1 cellular context compared by ENCODE assay signal in the genomic region with DNA sequence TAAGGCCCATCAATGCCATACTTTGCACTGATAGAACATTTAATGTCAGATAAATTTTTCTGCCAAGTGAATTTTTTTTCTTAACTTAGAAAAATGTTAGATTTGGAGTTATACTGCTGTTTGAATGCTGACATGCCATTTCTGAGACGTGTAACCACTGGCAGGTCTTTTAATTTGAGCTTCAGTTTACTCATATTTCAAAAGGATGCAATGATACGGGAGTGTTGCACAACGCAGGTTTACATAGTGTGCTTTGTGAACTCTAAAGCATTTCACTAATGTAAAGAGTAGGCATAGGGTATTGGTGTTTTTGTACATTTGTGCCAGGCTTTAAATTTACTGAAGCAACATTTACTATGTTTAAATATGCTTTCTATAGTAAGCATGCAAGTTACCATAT.
TF ChIP-seq lines count a peak whose summit lies in the region.

No MANE protein-coding gene starts in this region.

TF ChIP-seq in HepG2, 621 proteins besides CTCF, POLR2A, EP300 and RAD21 (continued from another document and continues in another):
- no peak for TF ChIP-seq ZNF20 (CRISPR knock-in tag; IDR thresholded peaks at IDR 0.05)
- TF ChIP-seq CAMTA2 (CRISPR knock-in tag; IDR thresholded peaks at IDR 0.05; ENCODE audit: borderline replicate concordance), result no peak
- no peak for TF ChIP-seq GTF3A (CRISPR knock-in tag; conservative IDR thresholded peaks at IDR 0.05)
- no peak for TF ChIP-seq ZNF674 (CRISPR knock-in tag; IDR thresholded peaks at IDR 0.05; ENCODE audit: low read depth)
- TF ChIP-seq ZNF207 (IDR thresholded peaks at IDR 0.05; ENCODE audit: borderline replicate concordance), result no peak
- TF ChIP-seq HNF4A (CRISPR knock-in tag; IDR thresholded peaks at IDR 0.05), result peak; percentile 54
- TF ChIP-seq, protein P1, sequence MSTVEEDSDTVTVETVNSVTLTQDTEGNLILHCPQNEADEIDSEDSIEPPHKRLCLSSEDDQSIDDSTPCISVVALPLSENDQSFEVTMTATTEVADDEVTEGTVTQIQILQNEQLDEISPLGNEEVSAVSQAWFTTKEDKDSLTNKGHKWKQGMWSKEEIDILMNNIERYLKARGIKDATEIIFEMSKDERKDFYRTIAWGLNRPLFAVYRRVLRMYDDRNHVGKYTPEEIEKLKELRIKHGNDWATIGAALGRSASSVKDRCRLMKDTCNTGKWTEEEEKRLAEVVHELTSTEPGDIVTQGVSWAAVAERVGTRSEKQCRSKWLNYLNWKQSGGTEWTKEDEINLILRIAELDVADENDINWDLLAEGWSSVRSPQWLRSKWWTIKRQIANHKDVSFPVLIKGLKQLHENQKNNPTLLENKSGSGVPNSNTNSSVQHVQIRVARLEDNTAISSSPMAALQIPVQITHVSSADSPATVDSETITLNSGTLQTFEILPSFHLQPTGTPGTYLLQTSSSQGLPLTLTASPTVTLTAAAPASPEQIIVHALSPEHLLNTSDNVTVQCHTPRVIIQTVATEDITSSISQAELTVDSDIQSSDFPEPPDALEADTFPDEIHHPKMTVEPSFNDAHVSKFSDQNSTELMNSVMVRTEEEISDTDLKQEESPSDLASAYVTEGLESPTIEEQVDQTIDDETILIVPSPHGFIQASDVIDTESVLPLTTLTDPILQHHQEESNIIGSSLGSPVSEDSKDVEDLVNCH (CRISPR knock-in tag; IDR thresholded peaks at IDR 0.05), result no peak
- TF ChIP-seq ARNT2 (CRISPR knock-in tag; IDR thresholded peaks at IDR 0.05; ENCODE audit: low read depth), result no peak
- TF ChIP-seq, protein P2, sequence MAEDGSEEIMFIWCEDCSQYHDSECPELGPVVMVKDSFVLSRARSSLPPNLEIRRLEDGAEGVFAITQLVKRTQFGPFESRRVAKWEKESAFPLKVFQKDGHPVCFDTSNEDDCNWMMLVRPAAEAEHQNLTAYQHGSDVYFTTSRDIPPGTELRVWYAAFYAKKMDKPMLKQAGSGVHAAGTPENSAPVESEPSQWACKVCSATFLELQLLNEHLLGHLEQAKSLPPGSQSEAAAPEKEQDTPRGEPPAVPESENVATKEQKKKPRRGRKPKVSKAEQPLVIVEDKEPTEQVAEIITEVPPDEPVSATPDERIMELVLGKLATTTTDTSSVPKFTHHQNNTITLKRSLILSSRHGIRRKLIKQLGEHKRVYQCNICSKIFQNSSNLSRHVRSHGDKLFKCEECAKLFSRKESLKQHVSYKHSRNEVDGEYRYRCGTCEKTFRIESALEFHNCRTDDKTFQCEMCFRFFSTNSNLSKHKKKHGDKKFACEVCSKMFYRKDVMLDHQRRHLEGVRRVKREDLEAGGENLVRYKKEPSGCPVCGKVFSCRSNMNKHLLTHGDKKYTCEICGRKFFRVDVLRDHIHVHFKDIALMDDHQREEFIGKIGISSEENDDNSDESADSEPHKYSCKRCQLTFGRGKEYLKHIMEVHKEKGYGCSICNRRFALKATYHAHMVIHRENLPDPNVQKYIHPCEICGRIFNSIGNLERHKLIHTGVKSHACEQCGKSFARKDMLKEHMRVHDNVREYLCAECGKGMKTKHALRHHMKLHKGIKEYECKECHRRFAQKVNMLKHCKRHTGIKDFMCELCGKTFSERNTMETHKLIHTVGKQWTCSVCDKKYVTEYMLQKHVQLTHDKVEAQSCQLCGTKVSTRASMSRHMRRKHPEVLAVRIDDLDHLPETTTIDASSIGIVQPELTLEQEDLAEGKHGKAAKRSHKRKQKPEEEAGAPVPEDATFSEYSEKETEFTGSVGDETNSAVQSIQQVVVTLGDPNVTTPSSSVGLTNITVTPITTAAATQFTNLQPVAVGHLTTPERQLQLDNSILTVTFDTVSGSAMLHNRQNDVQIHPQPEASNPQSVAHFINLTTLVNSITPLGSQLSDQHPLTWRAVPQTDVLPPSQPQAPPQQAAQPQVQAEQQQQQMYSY (CRISPR knock-in tag; IDR thresholded peaks at IDR 0.05), result no peak
- TF ChIP-seq HMG20A (CRISPR knock-in tag; IDR thresholded peaks at IDR 0.05; ENCODE audit: borderline replicate concordance), result peak; percentile 83
- TF ChIP-seq ZNF343 (CRISPR knock-in tag; IDR thresholded peaks at IDR 0.05), result no peak
- no peak for TF ChIP-seq ZNF292 (CRISPR knock-in tag; IDR thresholded peaks at IDR 0.05; ENCODE audit: borderline replicate concordance, low read depth)
- TF ChIP-seq, protein P3, sequence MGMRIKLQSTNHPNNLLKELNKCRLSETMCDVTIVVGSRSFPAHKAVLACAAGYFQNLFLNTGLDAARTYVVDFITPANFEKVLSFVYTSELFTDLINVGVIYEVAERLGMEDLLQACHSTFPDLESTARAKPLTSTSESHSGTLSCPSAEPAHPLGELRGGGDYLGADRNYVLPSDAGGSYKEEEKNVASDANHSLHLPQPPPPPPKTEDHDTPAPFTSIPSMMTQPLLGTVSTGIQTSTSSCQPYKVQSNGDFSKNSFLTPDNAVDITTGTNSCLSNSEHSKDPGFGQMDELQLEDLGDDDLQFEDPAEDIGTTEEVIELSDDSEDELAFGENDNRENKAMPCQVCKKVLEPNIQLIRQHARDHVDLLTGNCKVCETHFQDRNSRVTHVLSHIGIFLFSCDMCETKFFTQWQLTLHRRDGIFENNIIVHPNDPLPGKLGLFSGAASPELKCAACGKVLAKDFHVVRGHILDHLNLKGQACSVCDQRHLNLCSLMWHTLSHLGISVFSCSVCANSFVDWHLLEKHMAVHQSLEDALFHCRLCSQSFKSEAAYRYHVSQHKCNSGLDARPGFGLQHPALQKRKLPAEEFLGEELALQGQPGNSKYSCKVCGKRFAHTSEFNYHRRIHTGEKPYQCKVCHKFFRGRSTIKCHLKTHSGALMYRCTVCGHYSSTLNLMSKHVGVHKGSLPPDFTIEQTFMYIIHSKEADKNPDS (CRISPR knock-in tag; IDR thresholded peaks at IDR 0.05), result no peak
- TF ChIP-seq HMG20B (CRISPR knock-in tag; conservative IDR thresholded peaks at IDR 0.05), result no peak
- TF ChIP-seq FOXO1 (CRISPR knock-in tag; IDR thresholded peaks at IDR 0.05), result 0 out of 2 replicates have a peak, but pooled peaks have one; percentile 43
- no peak for TF ChIP-seq TMF1 (CRISPR knock-in tag; IDR thresholded peaks at IDR 0.05; ENCODE audit: low read depth)
- TF ChIP-seq, protein P4, sequence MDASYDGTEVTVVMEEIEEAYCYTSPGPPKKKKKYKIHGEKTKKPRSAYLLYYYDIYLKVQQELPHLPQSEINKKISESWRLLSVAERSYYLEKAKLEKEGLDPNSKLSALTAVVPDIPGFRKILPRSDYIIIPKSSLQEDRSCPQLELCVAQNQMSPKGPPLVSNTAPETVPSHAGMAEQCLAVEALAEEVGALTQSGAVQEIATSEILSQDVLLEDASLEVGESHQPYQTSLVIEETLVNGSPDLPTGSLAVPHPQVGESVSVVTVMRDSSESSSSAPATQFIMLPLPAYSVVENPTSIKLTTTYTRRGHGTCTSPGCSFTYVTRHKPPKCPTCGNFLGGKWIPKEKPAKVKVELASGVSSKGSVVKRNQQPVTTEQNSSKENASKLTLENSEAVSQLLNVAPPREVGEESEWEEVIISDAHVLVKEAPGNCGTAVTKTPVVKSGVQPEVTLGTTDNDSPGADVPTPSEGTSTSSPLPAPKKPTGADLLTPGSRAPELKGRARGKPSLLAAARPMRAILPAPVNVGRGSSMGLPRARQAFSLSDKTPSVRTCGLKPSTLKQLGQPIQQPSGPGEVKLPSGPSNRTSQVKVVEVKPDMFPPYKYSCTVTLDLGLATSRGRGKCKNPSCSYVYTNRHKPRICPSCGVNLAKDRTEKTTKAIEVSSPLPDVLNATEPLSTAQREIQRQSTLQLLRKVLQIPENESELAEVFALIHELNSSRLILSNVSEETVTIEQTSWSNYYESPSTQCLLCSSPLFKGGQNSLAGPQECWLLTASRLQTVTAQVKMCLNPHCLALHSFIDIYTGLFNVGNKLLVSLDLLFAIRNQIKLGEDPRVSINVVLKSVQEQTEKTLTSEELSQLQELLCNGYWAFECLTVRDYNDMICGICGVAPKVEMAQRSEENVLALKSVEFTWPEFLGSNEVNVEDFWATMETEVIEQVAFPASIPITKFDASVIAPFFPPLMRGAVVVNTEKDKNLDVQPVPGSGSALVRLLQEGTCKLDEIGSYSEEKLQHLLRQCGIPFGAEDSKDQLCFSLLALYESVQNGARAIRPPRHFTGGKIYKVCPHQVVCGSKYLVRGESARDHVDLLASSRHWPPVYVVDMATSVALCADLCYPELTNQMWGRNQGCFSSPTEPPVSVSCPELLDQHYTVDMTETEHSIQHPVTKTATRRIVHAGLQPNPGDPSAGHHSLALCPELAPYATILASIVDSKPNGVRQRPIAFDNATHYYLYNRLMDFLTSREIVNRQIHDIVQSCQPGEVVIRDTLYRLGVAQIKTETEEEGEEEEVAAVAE (CRISPR knock-in tag; IDR thresholded peaks at IDR 0.05; ENCODE audit: borderline replicate concordance), result peak; percentile 55; the same call in 1 of the 2 replicates
- TF ChIP-seq CREB1 (IDR thresholded peaks at IDR 0.05), result no peak
- 0 out of 2 replicates have a peak, but pooled peaks have one; percentile 25 for TF ChIP-seq CREB1 (CRISPR knock-in tag; IDR thresholded peaks at IDR 0.05)
- TF ChIP-seq TOE1 (CRISPR knock-in tag; IDR thresholded peaks at IDR 0.05), result 0 out of 2 replicates have a peak, but pooled peaks have one; percentile 38
- TF ChIP-seq, protein P5, sequence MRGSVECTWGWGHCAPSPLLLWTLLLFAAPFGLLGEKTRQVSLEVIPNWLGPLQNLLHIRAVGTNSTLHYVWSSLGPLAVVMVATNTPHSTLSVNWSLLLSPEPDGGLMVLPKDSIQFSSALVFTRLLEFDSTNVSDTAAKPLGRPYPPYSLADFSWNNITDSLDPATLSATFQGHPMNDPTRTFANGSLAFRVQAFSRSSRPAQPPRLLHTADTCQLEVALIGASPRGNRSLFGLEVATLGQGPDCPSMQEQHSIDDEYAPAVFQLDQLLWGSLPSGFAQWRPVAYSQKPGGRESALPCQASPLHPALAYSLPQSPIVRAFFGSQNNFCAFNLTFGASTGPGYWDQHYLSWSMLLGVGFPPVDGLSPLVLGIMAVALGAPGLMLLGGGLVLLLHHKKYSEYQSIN (CRISPR knock-in tag; IDR thresholded peaks at IDR 0.05; ENCODE audit: borderline replicate concordance), result no peak
- TF ChIP-seq, protein P6, sequence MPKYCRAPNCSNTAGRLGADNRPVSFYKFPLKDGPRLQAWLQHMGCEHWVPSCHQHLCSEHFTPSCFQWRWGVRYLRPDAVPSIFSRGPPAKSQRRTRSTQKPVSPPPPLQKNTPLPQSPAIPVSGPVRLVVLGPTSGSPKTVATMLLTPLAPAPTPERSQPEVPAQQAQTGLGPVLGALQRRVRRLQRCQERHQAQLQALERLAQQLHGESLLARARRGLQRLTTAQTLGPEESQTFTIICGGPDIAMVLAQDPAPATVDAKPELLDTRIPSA (CRISPR knock-in tag; IDR thresholded peaks at IDR 0.05; ENCODE audit: borderline replicate concordance), result no peak
- no peak; the same call in 1 of the 2 replicates for TF ChIP-seq NR2F6 (IDR thresholded peaks at IDR 0.05)
- TF ChIP-seq NR2F6 (CRISPR knock-in tag; IDR thresholded peaks at IDR 0.05), result peak; percentile 52; the same call in 1 of the 2 replicates
- TF ChIP-seq, protein P7, sequence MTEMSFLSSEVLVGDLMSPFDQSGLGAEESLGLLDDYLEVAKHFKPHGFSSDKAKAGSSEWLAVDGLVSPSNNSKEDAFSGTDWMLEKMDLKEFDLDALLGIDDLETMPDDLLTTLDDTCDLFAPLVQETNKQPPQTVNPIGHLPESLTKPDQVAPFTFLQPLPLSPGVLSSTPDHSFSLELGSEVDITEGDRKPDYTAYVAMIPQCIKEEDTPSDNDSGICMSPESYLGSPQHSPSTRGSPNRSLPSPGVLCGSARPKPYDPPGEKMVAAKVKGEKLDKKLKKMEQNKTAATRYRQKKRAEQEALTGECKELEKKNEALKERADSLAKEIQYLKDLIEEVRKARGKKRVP (CRISPR knock-in tag; IDR thresholded peaks at IDR 0.05), result peak in 1 of 2 experiments; percentile 97; a peak in 2 of 4 replicates
- no peak for TF ChIP-seq SMYD3 (CRISPR knock-in tag; IDR thresholded peaks at IDR 0.05)
- no peak; the same call in 1 of the 2 replicates for TF ChIP-seq YEATS2 (CRISPR knock-in tag; IDR thresholded peaks at IDR 0.05; ENCODE audit: borderline replicate concordance)
- no peak for TF ChIP-seq RELA (CRISPR knock-in tag; IDR thresholded peaks at IDR 0.05)
- TF ChIP-seq REPIN1 (CRISPR knock-in tag; IDR thresholded peaks at IDR 0.05; ENCODE audit: borderline replicate concordance, low read depth), result no peak
- no peak for TF ChIP-seq NFKBIZ (CRISPR knock-in tag; IDR thresholded peaks at IDR 0.05)
- no peak for TF ChIP-seq ZNF747 (CRISPR knock-in tag; IDR thresholded peaks at IDR 0.05; ENCODE audit: borderline replicate concordance)
- TF ChIP-seq PHB2 (IDR thresholded peaks at IDR 0.05; ENCODE audit: partially characterized antibody), result no peak
- no peak for TF ChIP-seq ISX (CRISPR knock-in tag; conservative IDR thresholded peaks at IDR 0.05)
- no peak for TF ChIP-seq ZNF235 (CRISPR knock-in tag; IDR thresholded peaks at IDR 0.05; ENCODE audit: borderline replicate concordance)
- TF ChIP-seq ZNF230 (CRISPR knock-in tag; IDR thresholded peaks at IDR 0.05), result no peak
- peak; percentile 84 for TF ChIP-seq SAP130 (CRISPR knock-in tag; IDR thresholded peaks at IDR 0.05; ENCODE audit: low read depth)
- TF ChIP-seq, protein P8, sequence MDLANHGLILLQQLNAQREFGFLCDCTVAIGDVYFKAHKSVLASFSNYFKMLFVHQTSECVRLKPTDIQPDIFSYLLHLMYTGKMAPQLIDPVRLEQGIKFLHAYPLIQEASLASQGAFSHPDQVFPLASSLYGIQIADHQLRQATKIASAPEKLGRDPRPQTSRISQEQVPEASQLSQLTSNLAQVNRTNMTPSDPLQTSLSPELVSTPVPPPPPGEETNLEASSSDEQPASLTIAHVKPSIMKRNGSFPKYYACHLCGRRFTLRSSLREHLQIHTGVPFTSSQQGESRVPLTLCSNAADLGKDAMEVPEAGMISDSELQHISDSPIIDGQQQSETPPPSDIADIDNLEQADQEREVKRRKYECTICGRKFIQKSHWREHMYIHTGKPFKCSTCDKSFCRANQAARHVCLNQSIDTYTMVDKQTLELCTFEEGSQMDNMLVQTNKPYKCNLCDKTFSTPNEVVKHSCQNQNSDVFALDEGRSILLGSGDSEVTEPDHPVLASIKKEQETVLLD (CRISPR knock-in tag; IDR thresholded peaks at IDR 0.05; ENCODE audit: low read depth), result no peak
